In the genomic region with DNA sequence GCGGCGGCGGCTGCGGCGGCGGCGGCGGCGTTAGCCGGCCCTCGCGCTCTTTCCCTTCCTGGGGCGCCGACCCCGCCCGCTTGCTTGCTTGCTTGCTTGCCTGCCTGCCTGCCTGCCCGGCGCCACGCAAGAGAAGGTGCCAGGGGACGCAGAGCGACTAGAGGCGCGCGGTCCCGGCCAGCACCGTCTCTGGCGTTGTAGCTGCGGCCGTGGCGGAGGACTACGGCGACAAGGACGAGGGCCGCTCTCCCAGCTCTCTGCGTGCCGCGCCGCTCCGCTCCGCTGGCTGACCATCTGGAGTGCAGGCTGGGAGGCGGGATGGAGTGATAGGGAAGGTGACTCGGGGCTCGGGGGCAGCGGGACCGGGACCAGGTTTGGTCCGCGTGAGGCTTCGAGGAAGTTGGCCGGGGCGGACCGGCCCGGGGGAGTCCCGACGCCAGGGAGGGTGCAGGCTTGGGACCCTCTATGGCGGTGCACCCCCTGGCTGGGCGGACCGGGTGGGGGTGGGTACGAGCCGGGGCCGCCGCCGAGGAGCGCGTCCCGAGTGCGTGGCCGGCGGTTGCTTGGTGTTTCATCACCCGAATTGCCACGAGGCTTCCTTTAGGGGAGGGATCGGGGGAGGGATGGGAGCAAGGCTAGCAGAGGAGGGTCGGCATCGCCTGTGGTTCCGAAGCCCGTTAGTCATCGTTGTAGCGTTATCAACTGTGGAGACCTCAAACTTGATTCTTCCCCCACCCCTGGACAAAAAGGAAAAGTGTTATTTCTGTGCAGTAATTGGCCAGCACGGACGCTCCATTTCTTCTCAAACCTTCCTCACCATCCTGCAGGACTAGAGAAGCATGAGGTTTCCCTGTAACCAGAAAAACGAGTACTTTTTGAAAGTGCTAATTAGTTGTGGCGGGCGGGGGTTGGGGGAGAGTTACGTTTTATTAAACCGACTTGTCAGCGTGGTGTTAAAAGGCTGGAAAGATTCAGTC, we compare ENCODE assay signal across 8 cellular contexts. TPM values are rescaled to one million over a fixed set of nuclear protein-coding genes. Genes with fewer than 3 reads are reported as not detected.
DNase-seq lines count a peak whose midpoint lies in the region; TF ChIP-seq lines count a peak whose summit lies in the region.

No MANE protein-coding gene starts in this region.

- H3K4me2 ChIP-seq in H9 (ENCODE audit: insufficient read depth, insufficient read length, low read length) (peak overlapping the region; percentile 91), MM.1S (ENCODE audit: low read depth, low read length) (peak overlapping the region; percentile 77), mammary epithelial cell (ENCODE audit: insufficient read depth, low read depth, low read length) (peak overlapping the region; percentile 82)

- no CpG with 5 or more reads among the region's 85 CpGs for WGBS in H9 (ENCODE audit: extremely low coverage, insufficient read length, low lambda C conversion rate)
- WGBS in mammary epithelial cell (ENCODE audit: low coverage, missing lambda C conversion rate) = under 1% methylated on average over 19 of the region's 85 CpGs

- CTCF ChIA-PET in mammary epithelial cell (lab: Charles Lee; ENCODE audit: low non-redundant PET) = interaction anchor here (0.8 kb wide), 1 partner anchor 561 kb away, joined by 7 read pairs; a partner anchor contains a TSS

- no peak overlapping the region for H3T11ph ChIP-seq in H9 (ENCODE audit: low read length)

- peak overlapping the region; percentile 87 for H3K14ac ChIP-seq in H9 (ENCODE audit: insufficient read depth, low read length)

- no peak overlapping the region for H4K8ac ChIP-seq in H9 (replicated peaks; ENCODE audit: insufficient read length, low read depth, low read length)

- H3K9ac ChIP-seq in H9 (ENCODE audit: extremely low read depth, insufficient read length, low read length) (peak overlapping the region; percentile 93), MM.1S (ENCODE audit: low read length) (peak overlapping the region; percentile 99), mammary epithelial cell (ENCODE audit: insufficient read depth, low read length) (peak overlapping the region; percentile 89)

- intact Hi-C loops in mammary epithelial cell (cut with micrococcal nuclease) = loop anchor here (5.0 kb wide), 1 partner anchor 48 kb away; a partner anchor contains a TSS

- DNase-seq in DMS 273 (lab: John Stamatoyannopoulos, UW; ENCODE audit: unreplicated experiment) = peak; percentile 81
- DNase-seq in DMS 273 treated with DMSO at 0.1 percent for 48 hours (lab: John Stamatoyannopoulos, UW) = no peak
- DNase-seq in H9 = peak; percentile 53
- peak; percentile 58 for DNase-seq in MM.1S
- DNase-seq in WERI-Rb-1 = peak; percentile 81
- peak; percentile 54 for DNase-seq in mammary epithelial cell
- peak; percentile 81 for DNase-seq in iris pigment epithelial cell (ENCODE audit: low read depth)
- DNase-seq in stimulated activated CD4-positive, alpha-beta T cell treated with anti-CD3 and anti-CD28 coated beads, Interleukin-12 subunit alpha, Interleukin-12 subunit beta, amount 100 ng/mL, for 24 hours (ENCODE audit: low read depth in 2 of 2) = peak; percentile 57 to 67

- TF ChIP-seq CTCF in H9 (conservative IDR thresholded peaks at IDR 0.05) = no peak
- no peak for TF ChIP-seq CTCF in MM.1S (IDR thresholded peaks at IDR 0.05; ENCODE audit: low read length)
- TF ChIP-seq CTCF in WERI-Rb-1 (IDR thresholded peaks at IDR 0.05; ENCODE audit: low read depth, low read length) = no peak
- no peak for TF ChIP-seq CTCF in mammary epithelial cell (conservative IDR thresholded peaks at IDR 0.05 in 1 of 2, IDR thresholded peaks at IDR 0.05 in 1 of 2; ENCODE audit: extremely low read depth in 1 of 2, insufficient read depth in 1 of 2, low read depth in 1 of 2, low read length in 2 of 2)

- peak overlapping the region; percentile 93 to 97 for H3K4me3 Mint-ChIP-seq in H9

- no peak overlapping the region for H2BK15ac ChIP-seq in H9 (ENCODE audit: low read depth, low read length)

- H3K18ac ChIP-seq in H9 (ENCODE audit: insufficient read length, low read depth, low read length) = peak overlapping the region; percentile 95

- H3K4ac ChIP-seq in H9 (ENCODE audit: low read depth, low read length) = peak overlapping the region; percentile 31

- no peaks in the 10 kb centered on the region for H3K9me3 ChIP-seq in H9 (ENCODE audit: control insufficient read depth, low read depth, low read length)
- no peaks in the 10 kb centered on the region for H3K9me3 ChIP-seq in MM.1S (replicated peaks; ENCODE audit: insufficient read depth, low read length)
- no peaks in the 10 kb centered on the region for H3K9me3 ChIP-seq in WERI-Rb-1 (ENCODE audit: severe bottlenecking)
- H3K9me3 ChIP-seq in mammary epithelial cell (replicated peaks; ENCODE audit: insufficient read depth, low read length) = no peaks in the 10 kb centered on the region

- H4K91ac ChIP-seq in H9 (ENCODE audit: insufficient read length, low read depth, low read length) = peak overlapping the region; percentile 69

- H2AFZ ChIP-seq in H9 (ENCODE audit: low read length) = no peak overlapping the region
- H2AFZ ChIP-seq in MM.1S (ENCODE audit: low read length) = peak overlapping the region; percentile 97
- peak overlapping the region; percentile 94 for H2AFZ ChIP-seq in mammary epithelial cell (ENCODE audit: low read depth, low read length)

- H3K23ac ChIP-seq in H9 (ENCODE audit: insufficient read length, low read depth, low read length) = no peak overlapping the region

- no peaks in the 10 kb centered on the region for H3K9me2 ChIP-seq in MM.1S (replicated peaks; ENCODE audit: insufficient read depth, low read length)

- in situ Hi-C loops in mammary epithelial cell (cut with MboI; ENCODE audit: low sequenced_read_pairs in 2 of 2) = no loop called here

- dilution Hi-C loops in mammary epithelial cell (cut with HindIII; ENCODE audit: low sequenced_read_pairs) = no loop called here

- H3K27me3 Mint-ChIP-seq in H9 (ENCODE audit: low read depth) = no peaks in the 10 kb centered on the region

- peaks cover under 1% of the 10 kb centered on the region; the same call in 1 of the 2 replicates for H3K4me1 ChIP-seq in H9 (ENCODE audit: insufficient read depth, low read length)
- no peaks in the 10 kb centered on the region for H3K4me1 ChIP-seq in MM.1S (ENCODE audit: low read length)
- H3K4me1 ChIP-seq in mammary epithelial cell (ENCODE audit: insufficient read depth, low read length) = peaks cover 12% of the 10 kb centered on the region

- H3K36me3 Mint-ChIP-seq in H9 (ENCODE audit: insufficient read depth in 1 of 3, low read depth in 3 of 3) = peaks cover 1 to 8% (median 2%) of the 10 kb centered on the region in 3 experiments; a peak in 5 of 7 replicates

- peak overlapping the region; percentile 14 for H3K27ac ChIP-seq in H9 (ENCODE audit: insufficient read length, low read depth, low read length)
- peak overlapping the region; percentile 99 for H3K27ac ChIP-seq in MM.1S (ENCODE audit: low read length)
- H3K27ac ChIP-seq in WERI-Rb-1 = peak overlapping the region; percentile 99
- peak overlapping the region; percentile 84 for H3K27ac ChIP-seq in mammary epithelial cell (ENCODE audit: insufficient read depth, low read depth, low read length)

- H3K27me3 ChIP-seq in H9 (ENCODE audit: insufficient read depth, low read length) = no peaks in the 10 kb centered on the region
- no peaks in the 10 kb centered on the region for H3K27me3 ChIP-seq in MM.1S (replicated peaks; ENCODE audit: insufficient read depth, low read length)
- no peaks in the 10 kb centered on the region for H3K27me3 ChIP-seq in WERI-Rb-1 (ENCODE audit: insufficient read depth, low read depth, severe bottlenecking)
- no peaks in the 10 kb centered on the region for H3K27me3 ChIP-seq in mammary epithelial cell (ENCODE audit: insufficient read depth, low read length)

- H4K20me1 ChIP-seq in H9 (ENCODE audit: control insufficient read depth, insufficient read depth, insufficient read length) (no peaks in the 10 kb centered on the region), MM.1S (ENCODE audit: insufficient read depth, low read length) (no peaks in the 10 kb centered on the region), mammary epithelial cell (ENCODE audit: insufficient read depth, low read length) (no peaks in the 10 kb centered on the region)

- H3K27ac Mint-ChIP-seq in H9 = peak overlapping the region; percentile 98 to 99 (median 99)

- no peak overlapping the region for H2BK120ac ChIP-seq in H9 (ENCODE audit: low read depth, low read length, poor library complexity, severe bottlenecking)

- peak overlapping the region; percentile 100 for H3K4me3 ChIP-seq in MM.1S (ENCODE audit: low read length)
- H3K4me3 ChIP-seq in WERI-Rb-1 (ENCODE audit: low read depth, low read length) = peak overlapping the region; percentile 65
- H3K4me3 ChIP-seq in mammary epithelial cell (replicated peaks in 1 of 3; ENCODE audit: insufficient read depth in 1 of 3, low read depth in 2 of 3, low read length in 3 of 3) = peak overlapping the region; percentile 95 to 98 (median 97)

- H2BK5ac ChIP-seq in H9 (ENCODE audit: insufficient read length, low read length) = no peak overlapping the region

- peaks cover 7% of the 10 kb centered on the region for H3K79me1 ChIP-seq in H9 (ENCODE audit: insufficient read depth, low read depth, low read length, poor library complexity, severe bottlenecking)

- BruUV-seq in mammary epithelial cell (replicated peaks; lab: Mats Ljungman, UMichigan) = no TSS peak

- H3K4me1 Mint-ChIP-seq in H9 = peaks cover 16 to 34% of the 10 kb centered on the region in 2 experiments

- H3K23me2 ChIP-seq in H9 (ENCODE audit: insufficient read length, low read depth, low read length, poor library complexity, severe bottlenecking) = peaks cover 3% of the 10 kb centered on the region

- H3K56ac ChIP-seq in H9 (ENCODE audit: insufficient read length, low read depth, low read length) = no peak overlapping the region

- H3K36me3 ChIP-seq in MM.1S (replicated peaks; ENCODE audit: insufficient read depth, low read length) (no peaks in the 10 kb centered on the region; the same call in 1 of the 2 replicates), WERI-Rb-1 (peaks cover 11% of the 10 kb centered on the region), mammary epithelial cell (ENCODE audit: insufficient read depth, low read length) (peaks cover 6% of the 10 kb centered on the region)

- H2AK5ac ChIP-seq in H9 (ENCODE audit: insufficient read length, low read length) = no peak overlapping the region

- H3K9me3 Mint-ChIP-seq in H9 = 0 out of 5 replicates have a peak, but pooled peaks cover 0 to 2% of the 10 kb centered on the region in 2 experiments

- H4K5ac ChIP-seq in H9 (ENCODE audit: insufficient read length, low read depth, low read length) = peak overlapping the region; percentile 12

- no peak overlapping the region for H2BK20ac ChIP-seq in H9 (ENCODE audit: low read depth, low read length, poor library complexity, severe bottlenecking)

- H3K79me2 ChIP-seq in H9 (ENCODE audit: insufficient read depth, low read length) (peaks cover 21% of the 10 kb centered on the region; the same call in 1 of the 2 replicates), MM.1S (ENCODE audit: low read length) (peaks cover 50% of the 10 kb centered on the region), mammary epithelial cell (ENCODE audit: insufficient read depth, low read length) (peaks cover 53% of the 10 kb centered on the region)

- H3F3A ChIP-seq in MM.1S (ENCODE audit: insufficient read depth, low read length) = peaks cover 9% of the 10 kb centered on the region

- H2BK12ac ChIP-seq in H9 (ENCODE audit: insufficient read length, low read depth, low read length) = no peak overlapping the region

RNA-seq across cellular contexts. Expression of a gene that starts 0.6 kb away (rescaled TPM):
- 130 and 132 TPM in 2 replicates for total RNA-seq in H9 (2021)
- 100 to 1,000 TPM; 129 to 181 TPM for total RNA-seq in mammary epithelial cell
- polyA plus RNA-seq in mammary epithelial cell = 50.4 TPM
- polyA minus RNA-seq in mammary epithelial cell = 40.5 TPM

RNA-seq across cellular contexts. Expression of a gene that starts 14.2 kb away (rescaled TPM):
- 1.5 and 2.2 TPM in 2 replicates for total RNA-seq in H9 (2021)
- under 1 TPM in 1 of 2 donors, not detected in 1; 0.26 TPM for total RNA-seq in mammary epithelial cell
- polyA plus RNA-seq in mammary epithelial cell = 0.09 TPM
- not detected for polyA minus RNA-seq in mammary epithelial cell

RNA-seq across cellular contexts. Expression of a gene that starts 47.2 kb away (rescaled TPM):
- 21.4 and 23.6 TPM in 2 replicates for total RNA-seq in H9 (2021)
- total RNA-seq in mammary epithelial cell = 10 to 100 TPM; 19.9 to 20.2 TPM
- polyA plus RNA-seq in mammary epithelial cell = 6.8 TPM
- 4.3 TPM for polyA minus RNA-seq in mammary epithelial cell

Comparison
In these comparisons a context has a peak if more than half of its experiments do, and no peak if none do; other contexts are left out.
1. H3K27ac ChIP-seq: peak in every context shown above with its lines; median percentile 99 in MM.1S; 99 in WERI-Rb-1; 84 in mammary epithelial cell; 14 in H9.